ENCODE assay signal across 10 cellular contexts in the genomic region with DNA sequence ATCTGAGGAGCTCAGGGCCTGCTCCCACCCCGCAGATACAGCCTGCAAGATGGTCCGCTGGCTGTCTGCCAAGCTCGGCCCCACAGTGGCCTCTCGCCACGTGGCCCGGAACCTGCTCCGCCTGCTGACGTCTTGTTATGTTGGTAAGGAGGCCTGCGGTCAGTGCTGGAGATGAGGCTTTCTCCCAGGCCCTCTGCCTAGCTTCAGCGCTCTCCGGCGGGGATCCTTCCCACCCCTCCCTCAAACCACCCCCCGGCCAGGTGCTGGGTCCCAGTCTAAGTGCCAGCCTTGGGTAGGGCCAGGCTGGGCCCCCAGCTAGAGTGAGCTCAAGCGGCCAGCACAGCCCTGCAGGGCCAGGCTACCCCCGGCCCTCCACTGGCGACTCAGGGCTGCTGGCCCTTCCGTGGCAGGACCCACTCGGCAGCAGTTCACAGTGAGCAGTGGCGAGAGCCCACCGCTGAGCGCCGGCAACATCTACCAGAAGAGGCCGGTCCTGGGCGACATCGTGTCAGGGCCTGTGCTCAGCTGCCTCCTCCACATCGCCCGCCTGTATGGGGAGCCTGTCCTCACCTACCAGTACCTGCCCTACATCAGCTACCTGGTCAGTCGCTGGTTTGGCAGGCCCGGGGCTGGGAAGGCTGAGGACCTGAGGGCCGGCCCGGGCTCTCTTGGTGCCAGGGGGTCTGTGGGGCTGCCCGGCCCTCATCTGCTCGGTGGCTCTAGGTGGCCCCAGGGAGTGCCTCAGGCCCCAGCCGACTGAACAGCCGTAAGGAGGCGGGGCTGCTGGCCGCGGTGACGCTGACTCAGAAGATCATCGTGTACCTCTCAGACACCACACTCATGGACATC. TPM values are rescaled to one million over a fixed set of nuclear protein-coding genes. Genes with fewer than 3 reads are reported as not detected.
DNase-seq lines count a peak whose midpoint lies in the region; ATAC-seq, FAIRE-seq and TF ChIP-seq lines count a peak whose summit lies in the region.
"Had no signal": no experiment of that assay in that cellular context is flagged by ENCODE, and none has a peak within 500 bp of the region (broad histone marks: within the 10 kb centered on the region; RNA-seq: fewer than 3 reads in every experiment).

No MANE protein-coding gene starts in this region.

- H3K4me1 Mint-ChIP-seq in astrocyte (ENCODE audit: low read depth, unreplicated experiment) (peaks cover 4% of the 10 kb centered on the region), neural progenitor cell (peaks cover 7% of the 10 kb centered on the region)

- no peaks in the 10 kb centered on the region for H3K27me3 Mint-ChIP-seq in astrocyte (ENCODE audit: low read depth, unreplicated experiment)
- peaks cover 3% of the 10 kb centered on the region for H3K27me3 Mint-ChIP-seq in neural progenitor cell (ENCODE audit: insufficient read depth, low read depth)

- H3K9me3 Mint-ChIP-seq in astrocyte (ENCODE audit: unreplicated experiment) (no peaks in the 10 kb centered on the region), neural progenitor cell (no peaks in the 10 kb centered on the region)

- H3K4me2 ChIP-seq in astrocyte (ENCODE audit: low read length) (no peak overlapping the region), hepatocyte (peak overlapping the region; percentile 54), smooth muscle cell (no peak overlapping the region), neural progenitor cell (no peak overlapping the region)

- H3K9me3 ChIP-seq in astrocyte (ENCODE audit: insufficient read depth, low read depth, low read length) = no peaks in the 10 kb centered on the region
- no peaks in the 10 kb centered on the region for H3K9me3 ChIP-seq in hepatocyte (ENCODE audit: low read depth)
- no peaks in the 10 kb centered on the region for H3K9me3 ChIP-seq in smooth muscle cell (replicated peaks; ENCODE audit: low read depth)
- no peaks in the 10 kb centered on the region for H3K9me3 ChIP-seq in neural progenitor cell (ENCODE audit: low read depth)

- H3K27ac ChIP-seq in astrocyte (ENCODE audit: low read depth, low read length) (peak overlapping the region; percentile 30), hepatocyte (peak overlapping the region; percentile 83), smooth muscle cell (ENCODE audit: low read depth) (peak overlapping the region; percentile 44), neural progenitor cell (no peak overlapping the region)

- ATAC-seq in HG02938 (IDR thresholded peaks at IDR 0.05; ENCODE audit: unreplicated experiment) = no peak

- no peaks in the 10 kb centered on the region for H3K27me3 ChIP-seq in H7 (ENCODE audit: control insufficient read depth, insufficient read depth, low read length)
- H3K27me3 ChIP-seq in astrocyte (ENCODE audit: insufficient read depth, low read length) = no peaks in the 10 kb centered on the region
- no peaks in the 10 kb centered on the region for H3K27me3 ChIP-seq in hepatocyte
- no peaks in the 10 kb centered on the region for H3K27me3 ChIP-seq in smooth muscle cell (ENCODE audit: low read depth)
- H3K27me3 ChIP-seq in neural progenitor cell = no peaks in the 10 kb centered on the region

- H3K79me2 ChIP-seq in astrocyte (ENCODE audit: insufficient read depth, low read length) (peaks cover 23% of the 10 kb centered on the region), hepatocyte (peaks cover 15% of the 10 kb centered on the region), smooth muscle cell (ENCODE audit: low read depth) (no peaks in the 10 kb centered on the region), neural progenitor cell (ENCODE audit: low read depth) (no peaks in the 10 kb centered on the region)

- H3K4me3 ChIP-seq in H7 (ENCODE audit: insufficient read depth, low read depth, low read length) (no peak overlapping the region), astrocyte (ENCODE audit: insufficient read depth, low read depth, low read length) (no peak overlapping the region), hepatocyte (no peak overlapping the region), smooth muscle cell (no peak overlapping the region), neural progenitor cell (no peak overlapping the region)

- H2AFZ ChIP-seq in astrocyte (ENCODE audit: low read depth, low read length) = no peak overlapping the region
- H2AFZ ChIP-seq in hepatocyte = no peak overlapping the region
- H2AFZ ChIP-seq in smooth muscle cell (ENCODE audit: low read depth) = no peak overlapping the region
- H2AFZ ChIP-seq in neural progenitor cell (replicated peaks) = no peak overlapping the region

- peaks cover 13% of the 10 kb centered on the region for H3K36me3 Mint-ChIP-seq in astrocyte (ENCODE audit: low read depth, unreplicated experiment)
- H3K36me3 Mint-ChIP-seq in neural progenitor cell = no peaks in the 10 kb centered on the region

- no peak for FAIRE-seq in astrocyte (lab: Jason Lieb, UNC)

- H3K27ac Mint-ChIP-seq in astrocyte (ENCODE audit: unreplicated experiment) (no peak overlapping the region), neural progenitor cell (no peak overlapping the region)

- no peaks in the 10 kb centered on the region for H3K9me2 ChIP-seq in hepatocyte (replicated peaks; ENCODE audit: insufficient read depth)

- H3F3A ChIP-seq in smooth muscle cell (ENCODE audit: low read depth) (no peaks in the 10 kb centered on the region), neural progenitor cell (ENCODE audit: low read depth) (no peaks in the 10 kb centered on the region)

- H3K9ac ChIP-seq in astrocyte (ENCODE audit: low read length) (no peak overlapping the region), smooth muscle cell (ENCODE audit: low read depth) (peak overlapping the region; percentile 29), neural progenitor cell (no peak overlapping the region)

- WGBS in hepatocyte (ENCODE audit: low lambda C conversion rate, missing lambda C conversion rate) = 85% methylated on average over 38 of the region's 40 CpGs
- 85% methylated on average over 39 of the region's 40 CpGs for WGBS in smooth muscle cell (ENCODE audit: low lambda C conversion rate)

- peaks cover 7% of the 10 kb centered on the region for H4K20me1 ChIP-seq in astrocyte (ENCODE audit: insufficient read depth, low read length)
- no peaks in the 10 kb centered on the region for H4K20me1 ChIP-seq in hepatocyte (ENCODE audit: insufficient read depth, poor library complexity, severe bottlenecking)
- H4K20me1 ChIP-seq in smooth muscle cell (ENCODE audit: low read depth) = no peaks in the 10 kb centered on the region
- no peaks in the 10 kb centered on the region for H4K20me1 ChIP-seq in neural progenitor cell (ENCODE audit: low read depth)

- peak; percentile 50 for DNase-seq in H7
- DNase-seq in astrocyte (ENCODE audit: low read depth) = peak; percentile 58
- DNase-seq in hepatocyte (ENCODE audit: low spot score) = peak; percentile 69
- DNase-seq in smooth muscle cell (lab: John Stamatoyannopoulos, UW; ENCODE audit: unreplicated experiment) = no peak
- DNase-seq in neural progenitor cell (ENCODE audit: low spot score) = no peak
- no peak for DNase-seq in NCI-H2196 (lab: John Stamatoyannopoulos, UW; ENCODE audit: unreplicated experiment)
- no peak for DNase-seq in NCI-H774 (lab: John Stamatoyannopoulos, UW)
- DNase-seq: activated CD8-positive, alpha-beta memory T cell treated with anti-CD3 and anti-CD28 coated beads, Interleukin-2, amount 50 U/mL, for 4 hours had no signal

- H3K4me3 Mint-ChIP-seq in astrocyte (ENCODE audit: unreplicated experiment) = no peak overlapping the region
- H3K4me3 Mint-ChIP-seq in neural progenitor cell = no peak overlapping the region

- peaks cover 5% of the 10 kb centered on the region for H3K4me1 ChIP-seq in astrocyte (ENCODE audit: insufficient read depth, low read length)
- H3K4me1 ChIP-seq in hepatocyte (ENCODE audit: insufficient read depth) = peaks cover 9% of the 10 kb centered on the region
- H3K4me1 ChIP-seq in smooth muscle cell (ENCODE audit: low read depth) = no peaks in the 10 kb centered on the region
- H3K4me1 ChIP-seq in neural progenitor cell = no peaks in the 10 kb centered on the region

- TF ChIP-seq CTCF in astrocyte (IDR thresholded peaks at IDR 0.05; ENCODE audit: insufficient read depth, low read depth, low read length) = no peak
- TF ChIP-seq CTCF in hepatocyte (IDR thresholded peaks at IDR 0.05; ENCODE audit: poor library complexity) = no peak
- no peak for TF ChIP-seq CTCF in smooth muscle cell (IDR thresholded peaks at IDR 0.05; ENCODE audit: borderline replicate concordance, insufficient read depth, poor library complexity, severe bottlenecking)
- TF ChIP-seq CTCF in neural progenitor cell (IDR thresholded peaks at IDR 0.05) = no peak

- no peaks in the 10 kb centered on the region for H3K36me3 ChIP-seq in H7 (replicated peaks; ENCODE audit: control insufficient read depth, insufficient read depth, low read length)
- H3K36me3 ChIP-seq in astrocyte (ENCODE audit: insufficient read depth, low read length) = no peaks in the 10 kb centered on the region
- H3K36me3 ChIP-seq in hepatocyte (replicated peaks; ENCODE audit: insufficient read depth, low read depth) = no peaks in the 10 kb centered on the region
- H3K36me3 ChIP-seq in smooth muscle cell (ENCODE audit: low read depth) = no peaks in the 10 kb centered on the region
- H3K36me3 ChIP-seq in neural progenitor cell = no peaks in the 10 kb centered on the region

RNA-seq across cellular contexts. Expression of a gene that starts 6.1 kb away (rescaled TPM):
- 13.2 and 14.3 TPM in 2 replicates for total RNA-seq in H7 (2014; rRNA removed; shearing (Covaris generic))
- total RNA-seq in astrocyte (12.3 and 13.9 TPM in 2 replicates), hepatocyte (16.9 and 24.4 TPM in 2 replicates), smooth muscle cell (5.6 and 5.7 TPM in 2 replicates), neural progenitor cell (ENCODE audit: low replicate concordance) (1.9 and 10.4 TPM in 2 replicates)
- polyA plus RNA-seq in hepatocyte (24.0 and 27.6 TPM in 2 replicates), smooth muscle cell (9.7 TPM in 2 replicates)

RNA-seq across cellular contexts. Expression of a gene that starts 12.1 kb away (rescaled TPM):
- total RNA-seq in H7 (2014; rRNA removed; shearing (Covaris generic)) = 0.52 and 0.74 TPM in 2 replicates
- total RNA-seq in astrocyte = 0.11 and 0.29 TPM in 2 replicates
- total RNA-seq in hepatocyte = 127 and 140 TPM in 2 replicates
- 127 and 164 TPM in 2 replicates for polyA plus RNA-seq in hepatocyte
- total RNA-seq in smooth muscle cell = 0.18 and 0.36 TPM in 2 replicates
- polyA plus RNA-seq in smooth muscle cell = 0.22 and 0.66 TPM in 2 replicates
- 0.59 TPM in 1 of 2 replicates, not detected in the other for total RNA-seq in neural progenitor cell (ENCODE audit: low replicate concordance)
- total RNA-seq: NCI-H460 had no signal

RNA-seq across cellular contexts. Expression of a gene that starts 20.4 kb away (rescaled TPM):
- 0.04 and 0.45 TPM in 2 replicates for total RNA-seq in H7 (2014; rRNA removed; shearing (Covaris generic))
- total RNA-seq in astrocyte (5.9 and 6.0 TPM in 2 replicates), hepatocyte (4.5 and 4.9 TPM in 2 replicates), smooth muscle cell (2.5 and 3.4 TPM in 2 replicates), neural progenitor cell (ENCODE audit: low replicate concordance) (0.15 and 0.28 TPM in 2 replicates)
- polyA plus RNA-seq in hepatocyte (2.0 and 3.0 TPM in 2 replicates), smooth muscle cell (1.9 and 3.6 TPM in 2 replicates)

RNA-seq across cellular contexts. Expression of a gene that starts 31.3 kb away (rescaled TPM):
- 30.3 and 33.4 TPM in 2 replicates for total RNA-seq in H7 (2014; rRNA removed; shearing (Covaris generic))
- total RNA-seq in astrocyte (26.6 and 43.8 TPM in 2 replicates), hepatocyte (1,201 and 1,404 TPM in 2 replicates), smooth muscle cell (645 and 778 TPM in 2 replicates), neural progenitor cell (ENCODE audit: low replicate concordance) (57.9 and 93.5 TPM in 2 replicates)
- polyA plus RNA-seq in hepatocyte (739 and 774 TPM in 2 replicates), smooth muscle cell (370 and 498 TPM in 2 replicates)
- total RNA-seq: NCI-H460 had no signal

RNA-seq across cellular contexts. Expression of a gene that starts 45.9 kb away (rescaled TPM):
- total RNA-seq in H7 (2014; rRNA removed; shearing (Covaris generic)) = 128 and 146 TPM in 2 replicates
- 202 TPM in 2 replicates for total RNA-seq in astrocyte
- total RNA-seq in hepatocyte = 100 and 107 TPM in 2 replicates
- 119 and 125 TPM in 2 replicates for polyA plus RNA-seq in hepatocyte
- 99.7 and 111 TPM in 2 replicates for total RNA-seq in smooth muscle cell
- polyA plus RNA-seq in smooth muscle cell = 129 and 135 TPM in 2 replicates
- total RNA-seq in neural progenitor cell (ENCODE audit: low replicate concordance) = 119 and 173 TPM in 2 replicates

Comparison
In these comparisons a context has a peak if more than half of its experiments do, and no peak if none do; other contexts are left out.
1. DNase-seq: peak in H7 (single experiment), astrocyte (single experiment) and hepatocyte (single experiment); none in smooth muscle cell (single experiment), neural progenitor cell (single experiment), NCI-H2196 (single experiment) and NCI-H774 (single experiment).
2. RNA of a gene that starts 12.1 kb away (total RNA-seq): 127 to 140 TPM in hepatocyte; 0.52 to 0.74 TPM in H7, 0.18 to 0.36 TPM in smooth muscle cell, 0.11 to 0.29 TPM in astrocyte and 0.59 TPM in neural progenitor cell; every median in the first group is over 10 times any median in the second.